20 cellular contexts compared by ENCODE assay signal in the genomic region with DNA sequence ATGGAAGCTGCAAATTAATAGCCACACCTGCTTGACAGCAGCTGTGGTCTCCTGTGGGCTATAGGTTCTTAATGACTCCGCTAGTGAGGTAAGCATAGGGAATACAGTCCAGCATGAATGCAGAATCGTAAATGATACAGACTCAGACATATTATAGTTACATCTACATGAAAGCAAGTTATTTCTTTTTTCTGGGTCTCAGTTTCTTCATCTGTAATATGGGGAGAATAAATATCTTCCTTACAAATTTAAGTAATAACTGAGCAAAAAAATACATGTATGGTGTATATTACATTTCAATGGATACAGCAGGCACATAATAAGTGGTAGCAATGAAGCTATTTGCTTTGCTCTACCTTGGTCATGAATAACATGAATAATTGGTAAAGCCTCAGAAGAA.
"Had no signal": no experiment of that assay in that cellular context is flagged by ENCODE, and none has a peak within 500 bp of the region (broad histone marks: within the 10 kb centered on the region; RNA-seq: fewer than 3 reads in every experiment).

No MANE protein-coding gene starts in this region.

- H3K36me3 ChIP-seq: left lung, lower lobe of right lung, neural progenitor cell, neutrophil, ovary, right atrium auricular region, right lobe of liver, tibial nerve, uterus had no signal

- H3K4me2 ChIP-seq: neural progenitor cell had no signal

- H3K9me3 ChIP-seq: neutrophil, ovary, right lobe of liver, uterus had no signal

- H3K9ac ChIP-seq: neural progenitor cell had no signal

- H3K4me1 ChIP-seq: left lung, lower lobe of right lung, neural progenitor cell, right atrium auricular region, right lobe of liver, tibial nerve had no signal

- FAIRE-seq: kidney had no signal

- DNase-seq: hippocampal formation; natural killer cell; occipital lobe; stimulated activated CD4-positive, alpha-beta T cell treated with anti-CD3 and anti-CD28 coated beads, Interleukin-1b, Interleukin-23, amount 100 ng/mL, for 48 hours; stimulated activated CD4-positive, alpha-beta T cell treated with anti-CD3 and anti-CD28 coated beads, Interleukin-4, amount 100 ng/mL, for 4 hours; stimulated activated naive CD4-positive, alpha-beta T cell treated with Interleukin-2 at 50 U/mL for 16 hours; stimulated activated naive CD8-positive, alpha-beta T cell treated with anti-CD3 and anti-CD28 coated beads, Interleukin-15, amount 100 ng/mL, for 72 hours had no signal

- H2AFZ ChIP-seq: neural progenitor cell had no signal

- H3K27ac ChIP-seq: left lung, lower lobe of right lung, neural progenitor cell, neutrophil, ovary, right atrium auricular region, right lobe of liver, tibial nerve had no signal

- H3K27me3 ChIP-seq: left lung, neural progenitor cell, neutrophil, ovary, right atrium auricular region, right lobe of liver, tibial nerve, uterus had no signal

- ATAC-seq: left colon; natural killer cell; stimulated activated memory B cell treated with anti-CD40 and anti-IgM and Interleukin-4, amounts not matched to agents 10 μg/mL and 1 μg/mL and 100 μg/mL, for 72 hours; stimulated activated naive CD8-positive, alpha-beta T cell treated with anti-CD3 and anti-CD28 coated beads, Interleukin-15, amount 100 ng/mL, for 72 hours had no signal

- H3K4me3 ChIP-seq: left lung, lower lobe of right lung, neural progenitor cell, ovary, right atrium auricular region, right lobe of liver, smooth muscle cell, tibial nerve, uterus had no signal
